Comparison of ENCODE assay signal across 22 cellular contexts in genomic region chr11:100680070-100680469, GRCh38. TPM values are rescaled to one million over a fixed set of nuclear protein-coding genes. Genes with fewer than 3 reads are reported as not detected.
DNase-seq lines count a peak whose midpoint lies in the region; FAIRE-seq and TF ChIP-seq lines count a peak whose summit lies in the region.
"Had no signal": no experiment of that assay in that cellular context is flagged by ENCODE, and none has a peak within 500 bp of the region (broad histone marks: within the 10 kb centered on the region; RNA-seq: fewer than 3 reads in every experiment).

No MANE protein-coding gene starts in this region.

- H3K4me1 ChIP-seq in hepatocyte (ENCODE audit: insufficient read depth) (no peaks in the 10 kb centered on the region), trophoblast cell (ENCODE audit: control insufficient read depth in 1 of 2, insufficient read depth in 2 of 2, low read length in 2 of 2) (no peaks in the 10 kb centered on the region)
- H3K4me1 ChIP-seq: thyroid gland had no signal

- H4K20me1 ChIP-seq in hepatocyte (ENCODE audit: insufficient read depth, poor library complexity, severe bottlenecking): no peaks in the 10 kb centered on the region

- H3K27me3 ChIP-seq in hepatocyte: no peaks in the 10 kb centered on the region
- H3K27me3 ChIP-seq in trophoblast cell (ENCODE audit: insufficient read depth, low read length): no peaks in the 10 kb centered on the region
- H3K27me3 ChIP-seq: breast epithelium, right lobe of liver, thyroid gland had no signal

- peak overlapping the region; percentile 11 for H2BK120ac ChIP-seq in trophoblast cell (ENCODE audit: insufficient read depth, low read length, poor library complexity)

- TF ChIP-seq CTCF in hepatocyte (IDR thresholded peaks at IDR 0.05; ENCODE audit: poor library complexity) (no peak), coronary artery (IDR thresholded peaks at IDR 0.05) (no peak), osteocyte (IDR thresholded peaks at IDR 0.05) (no peak)

- H3K79me2 ChIP-seq in hepatocyte (no peaks in the 10 kb centered on the region), trophoblast cell (ENCODE audit: control insufficient read depth, insufficient read depth, low read length, poor library complexity) (no peaks in the 10 kb centered on the region)

- no peak overlapping the region for H4K91ac ChIP-seq in trophoblast cell (ENCODE audit: low read depth, low read length)

- DNase-seq in GM12892 (ENCODE audit: insufficient read length) (no peak), NCI-H69 (lab: John Stamatoyannopoulos, UW) (peak; percentile 19), hepatocyte (ENCODE audit: low spot score) (no peak), trophoblast cell (no peak), coronary artery (ENCODE audit: low spot score) (no peak), DMS79 (lab: John Stamatoyannopoulos, UW) (no peak), osteocyte (ENCODE audit: extremely low spot score, unreplicated experiment) (no peak)
- DNase-seq: activated CD4-positive, alpha-beta T cell treated with anti-CD3 and anti-CD28 coated beads for 36 hours; activated naive CD8-positive, alpha-beta T cell treated with anti-CD3 and anti-CD28 coated beads for 36 hours; COR-L47; GOT3; islet precursor cell; NCI-H146; NCI-H345; right lobe of liver; thyroid gland had no signal

- no peak overlapping the region for H3K27ac Mint-ChIP-seq in osteocyte (ENCODE audit: unreplicated experiment)
- H3K27ac Mint-ChIP-seq: activated CD4-positive, alpha-beta T cell treated with anti-CD3 and anti-CD28 coated beads for 36 hours; activated naive CD8-positive, alpha-beta T cell treated with anti-CD3 and anti-CD28 coated beads for 36 hours; activated T-helper 17 cell treated with anti-CD3 and anti-CD28 coated beads, Interleukin-2, amount 50 U/mL, for 72 hours; dendritic cell treated with granulocyte-macrophage colony-stimulating factor and Interleukin-4, amounts not matched to agents 40 ng/mL and 50 ng/mL, for 4 days had no signal

- no peak overlapping the region for H3K4me3 Mint-ChIP-seq in osteocyte (ENCODE audit: unreplicated experiment)
- H3K4me3 Mint-ChIP-seq: activated CD4-positive, alpha-beta T cell treated with anti-CD3 and anti-CD28 coated beads for 36 hours; activated naive CD8-positive, alpha-beta T cell treated with anti-CD3 and anti-CD28 coated beads for 36 hours; activated T-helper 17 cell treated with anti-CD3 and anti-CD28 coated beads, Interleukin-2, amount 50 U/mL, for 72 hours; dendritic cell treated with granulocyte-macrophage colony-stimulating factor and Interleukin-4, amounts not matched to agents 40 ng/mL and 50 ng/mL, for 4 days; stimulated activated memory B cell treated with anti-CD40 and anti-IgM and Interleukin-4, amounts not matched to agents 10 μg/mL and 1 μg/mL and 100 μg/mL, for 72 hours had no signal

- no peak overlapping the region for H4K8ac ChIP-seq in trophoblast cell (ENCODE audit: low read depth, low read length)

- no peak overlapping the region for H3K18ac ChIP-seq in trophoblast cell (ENCODE audit: low read length)

- H3K79me1 ChIP-seq in trophoblast cell (ENCODE audit: low read length): peaks cover 2% of the 10 kb centered on the region

- H3K9me2 ChIP-seq in hepatocyte (replicated peaks; ENCODE audit: insufficient read depth): no peaks in the 10 kb centered on the region

- WGBS in hepatocyte (ENCODE audit: low lambda C conversion rate, missing lambda C conversion rate): 60% methylated on average over 7 of the region's 7 CpGs
- WGBS in trophoblast cell (ENCODE audit: extremely low coverage, insufficient coverage, insufficient read length): no CpG with 5 or more reads among the region's 7 CpGs

- peak; percentile 33 for FAIRE-seq in GM12892 (lab: Jason Lieb, UNC)
- FAIRE-seq: HepG2 had no signal

- H3K4me1 Mint-ChIP-seq in osteocyte (ENCODE audit: unreplicated experiment): peaks cover 14% of the 10 kb centered on the region
- H3K4me1 Mint-ChIP-seq: activated T-helper 17 cell treated with anti-CD3 and anti-CD28 coated beads, Interleukin-2, amount 50 U/mL, for 72 hours had no signal

- TF ChIP-seq POLR2A in GM12892 (IDR thresholded peaks at IDR 0.05; ENCODE audit: low read depth, low read length): no peak

- H3K23ac ChIP-seq in trophoblast cell (ENCODE audit: low read length): no peak overlapping the region

- no peaks in the 10 kb centered on the region for H3K36me3 ChIP-seq in hepatocyte (replicated peaks; ENCODE audit: insufficient read depth, low read depth)
- H3K36me3 ChIP-seq in trophoblast cell (ENCODE audit: control insufficient read depth in 1 of 2, insufficient read depth in 2 of 2, low read length in 2 of 2): no peaks in the 10 kb centered on the region
- H3K36me3 ChIP-seq: breast epithelium, right lobe of liver, thyroid gland had no signal

- no peaks in the 10 kb centered on the region for H3K9me3 Mint-ChIP-seq in osteocyte (ENCODE audit: unreplicated experiment)
- H3K9me3 Mint-ChIP-seq: activated naive CD8-positive, alpha-beta T cell treated with anti-CD3 and anti-CD28 coated beads for 36 hours; dendritic cell treated with granulocyte-macrophage colony-stimulating factor and Interleukin-4, amounts not matched to agents 40 ng/mL and 50 ng/mL, for 4 days; stimulated activated memory B cell treated with anti-CD40 and anti-IgM and Interleukin-4, amounts not matched to agents 10 μg/mL and 1 μg/mL and 100 μg/mL, for 72 hours had no signal

- H3K9me3 ChIP-seq in hepatocyte (ENCODE audit: low read depth): no peaks in the 10 kb centered on the region
- H3K9me3 ChIP-seq in trophoblast cell (ENCODE audit: insufficient read depth, low read depth, low read length): no peaks in the 10 kb centered on the region
- H3K9me3 ChIP-seq: breast epithelium, right lobe of liver, thyroid gland had no signal

- H3K14ac ChIP-seq in trophoblast cell (ENCODE audit: low read length): no peak overlapping the region

- no peaks in the 10 kb centered on the region for H3K27me3 Mint-ChIP-seq in osteocyte (ENCODE audit: unreplicated experiment)
- H3K27me3 Mint-ChIP-seq: stimulated activated memory B cell treated with anti-CD40 and anti-IgM and Interleukin-4, amounts not matched to agents 10 μg/mL and 1 μg/mL and 100 μg/mL, for 72 hours had no signal

- H4K12ac ChIP-seq in trophoblast cell (ENCODE audit: low read depth, low read length): no peak overlapping the region

- H3K27ac ChIP-seq in hepatocyte (no peak overlapping the region), trophoblast cell (ENCODE audit: low read depth, low read length) (no peak overlapping the region), coronary artery (no peak overlapping the region)
- H3K27ac ChIP-seq: breast epithelium, right lobe of liver, thyroid gland had no signal

- H2AK5ac ChIP-seq in trophoblast cell (ENCODE audit: low read length): peak overlapping the region; percentile 79

- no peaks in the 10 kb centered on the region for H3K36me3 Mint-ChIP-seq in osteocyte (ENCODE audit: unreplicated experiment)
- H3K36me3 Mint-ChIP-seq: activated naive CD8-positive, alpha-beta T cell treated with anti-CD3 and anti-CD28 coated beads for 36 hours; stimulated activated memory B cell treated with anti-CD40 and anti-IgM and Interleukin-4, amounts not matched to agents 10 μg/mL and 1 μg/mL and 100 μg/mL, for 72 hours had no signal

- no peak overlapping the region for H3K9ac ChIP-seq in trophoblast cell (ENCODE audit: low read length)

- H3K4ac ChIP-seq in trophoblast cell (ENCODE audit: low read depth, low read length): no peak overlapping the region

- H2BK12ac ChIP-seq in trophoblast cell (ENCODE audit: low read length): peak overlapping the region; percentile 69

- H3K4me3 ChIP-seq in hepatocyte (no peak overlapping the region), trophoblast cell (ENCODE audit: low read depth, low read length) (no peak overlapping the region), coronary artery (no peak overlapping the region)
- H3K4me3 ChIP-seq: breast epithelium, right lobe of liver, thyroid gland had no signal

- H3K4me2 ChIP-seq in hepatocyte (no peak overlapping the region), trophoblast cell (ENCODE audit: low read length) (no peak overlapping the region)

- no peak overlapping the region for H2BK5ac ChIP-seq in trophoblast cell (ENCODE audit: low read depth, low read length, poor library complexity)

- H2AFZ ChIP-seq in hepatocyte: peak overlapping the region; percentile 17
- no peak overlapping the region for H2AFZ ChIP-seq in trophoblast cell (ENCODE audit: insufficient read depth, low read length, poor library complexity)

RNA-seq across cellular contexts. Expression of gene ARHGAP42, which starts 7.0 kb away (rescaled TPM):
- polyA plus RNA-seq in GM12892 (2012; ENCODE audit: missing spikeins): 1.3 TPM
- 26.5 and 36.0 TPM in 2 replicates for total RNA-seq in hepatocyte
- 8.7 and 11.5 TPM in 2 replicates for polyA plus RNA-seq in hepatocyte
- polyA plus RNA-seq in trophoblast cell (2013): 23.3 and 25.5 TPM in 2 replicates
- 12.7 and 14.2 TPM in 2 replicates for total RNA-seq in osteocyte
- total RNA-seq: activated CD4-positive, alpha-beta T cell treated with anti-CD3 and anti-CD28 coated beads for 36 hours; activated T-helper 17 cell treated with anti-CD3 and anti-CD28 coated beads, Interleukin-2, amount 50 U/mL, for 72 hours; G401 had no signal
